ENCODE assay signal across 31 cellular contexts in the genomic region with DNA sequence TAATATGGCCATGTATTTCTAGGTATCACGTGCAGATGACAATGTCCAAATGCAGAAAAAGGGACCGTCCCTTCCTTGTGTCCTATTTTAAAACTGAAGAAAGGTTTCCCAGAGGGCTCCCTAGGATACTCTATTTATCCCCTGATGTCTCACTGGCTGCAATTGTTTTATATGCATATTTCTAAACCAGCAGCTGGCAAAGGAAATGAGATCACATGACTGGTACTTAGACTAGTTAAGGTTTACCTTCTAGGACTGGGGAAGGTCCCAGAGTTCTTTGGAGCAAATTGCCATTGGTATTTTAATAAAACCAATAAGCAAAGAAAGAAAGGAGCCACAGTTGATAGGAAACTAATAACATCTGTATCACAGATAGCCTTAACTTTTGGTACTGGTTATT.
"Had no signal": no experiment of that assay in that cellular context is flagged by ENCODE, and none has a peak within 500 bp of the region (broad histone marks: within the 10 kb centered on the region; RNA-seq: fewer than 3 reads in every experiment).

No MANE protein-coding gene starts in this region.

- H3K4me1 ChIP-seq: breast epithelium had no signal

- DNase-seq: activated CD4-positive, alpha-beta T cell treated with anti-CD3 and anti-CD28 coated beads for 4 hours; activated CD8-positive, alpha-beta memory T cell treated with anti-CD3 and anti-CD28 coated beads, Interleukin-2, amount 50 U/mL, for 4 hours; activated CD8-positive, alpha-beta T cell treated with anti-CD3 and anti-CD28 coated beads for 36 hours; activated gamma-delta T cell treated with Interleukin-2 at 50 U/mL for 16 hours; activated naive CD4-positive, alpha-beta T cell treated with anti-CD3 and anti-CD28 coated beads, Interleukin-2, amount 10 ng/mL, durations not matched to agents 7 days and 5 days; activated naive CD8-positive, alpha-beta T cell treated with anti-CD3 and anti-CD28 coated beads, Interleukin-2, amount 10 ng/mL, durations not matched to agents 7 days and 5 days; activated T-cell treated with anti-CD3 and anti-CD28 coated beads, Interleukin-2, amount 50 U/mL, for 72 hours; adrenal gland; anterior cingulate cortex; caudate nucleus; MG63; MV-4-11; NCI-H1092 treated with DMSO at 0.1 percent for 48 hours; NCI-H1417 treated with DMSO at 0.1 percent for 48 hours; NCI-H1694; NCI-H2029; NCI-H345; NCI-H510A; NCI-H526 treated with DMSO at 0.1 percent for 48 hours; NCI-H82; NK-92 treated with Interleukin-12 subunit alpha and Interleukin-12 subunit beta, amount 100 ng/mL, for 24 hours; OCI-M1; RPMI8226; T-cell had no signal

- H3K27ac Mint-ChIP-seq: activated CD8-positive, alpha-beta T cell treated with anti-CD3 and anti-CD28 coated beads for 36 hours; activated naive CD4-positive, alpha-beta T cell treated with anti-CD3 and anti-CD28 coated beads, Interleukin-2, amount 10 ng/mL, durations not matched to agents 7 days and 5 days; activated naive CD8-positive, alpha-beta T cell treated with anti-CD3 and anti-CD28 coated beads, Interleukin-2, amount 10 ng/mL, durations not matched to agents 7 days and 5 days; activated T-cell treated with anti-CD3 and anti-CD28 coated beads, Interleukin-2, amount 50 U/mL, for 72 hours; activated T-helper 2 cell treated with anti-CD3 and anti-CD28 coated beads, Interferon-gamma antibody, Interleukin-2, Interleukin-4, amounts not matched to agents 10 μg/mL and 5 μg/mL and 100 μg/mL, durations not matched to agents 14 hours and 24 hours and 36 hours had no signal

- H3K4me3 Mint-ChIP-seq: activated CD8-positive, alpha-beta T cell treated with anti-CD3 and anti-CD28 coated beads for 36 hours; activated naive CD4-positive, alpha-beta T cell treated with anti-CD3 and anti-CD28 coated beads, Interleukin-2, amount 10 ng/mL, durations not matched to agents 7 days and 5 days; activated naive CD8-positive, alpha-beta T cell treated with anti-CD3 and anti-CD28 coated beads, Interleukin-2, amount 10 ng/mL, durations not matched to agents 7 days and 5 days; activated T-cell treated with anti-CD3 and anti-CD28 coated beads, Interleukin-2, amount 50 U/mL, for 72 hours; T-cell had no signal

- H3K4me3 ChIP-seq: adrenal gland, breast epithelium, MG63, SK-N-MC had no signal

- ATAC-seq: activated CD4-positive, CD25-positive, alpha-beta regulatory T cell treated with anti-CD3 and anti-CD28 coated beads, Interleukin-2, amount 50 U/mL, for 24 hours; activated CD8-positive, alpha-beta T cell treated with anti-CD3 and anti-CD28 coated beads for 36 hours; activated T-cell treated with anti-CD3 and anti-CD28 coated beads, Interleukin-2, amount 50 U/mL, for 72 hours; Panc1; Right ventricle myocardium inferior; T-cell had no signal

- H3K36me3 ChIP-seq: breast epithelium had no signal

- H3K9me3 ChIP-seq: adrenal gland, breast epithelium, MG63 had no signal

- H3K27me3 ChIP-seq: adrenal gland, breast epithelium, MG63 had no signal

- H3K27ac ChIP-seq: adrenal gland, breast epithelium, SK-N-MC, VCaP had no signal

- H3K27me3 Mint-ChIP-seq: activated CD8-positive, alpha-beta T cell treated with anti-CD3 and anti-CD28 coated beads for 36 hours; activated naive CD4-positive, alpha-beta T cell treated with anti-CD3 and anti-CD28 coated beads, Interleukin-2, amount 10 ng/mL, durations not matched to agents 7 days and 5 days; activated naive CD8-positive, alpha-beta T cell treated with anti-CD3 and anti-CD28 coated beads, Interleukin-2, amount 10 ng/mL, durations not matched to agents 7 days and 5 days; T-cell had no signal
